19 cellular contexts compared by ENCODE assay signal in the genomic region with DNA sequence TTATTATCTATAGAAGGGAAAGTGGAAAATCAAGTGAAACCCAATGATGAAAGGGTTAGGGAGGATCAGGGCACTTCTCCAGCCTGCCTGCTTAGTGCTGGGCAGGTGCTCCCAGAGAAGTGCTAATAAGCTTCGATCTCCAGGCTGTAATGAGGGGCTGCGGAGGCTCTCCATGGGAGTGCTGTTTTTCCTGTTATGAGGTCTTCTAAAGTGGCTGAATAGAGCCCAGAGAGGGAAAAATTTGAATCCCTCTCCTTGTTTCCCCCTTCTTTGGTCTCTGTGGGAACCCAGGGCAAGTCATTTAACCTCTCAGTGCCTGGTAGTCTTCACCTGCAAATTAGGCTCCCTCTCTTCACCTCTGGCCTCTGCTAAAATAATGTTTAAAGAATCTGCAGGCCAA.
A peak's percentile ranks its signal among the peaks of the same experiment; 100 is the strongest.
DNase-seq lines count a peak whose midpoint lies in the region; ATAC-seq and TF ChIP-seq lines count a peak whose summit lies in the region.
"Had no signal": no experiment of that assay in that cellular context is flagged by ENCODE, and none has a peak within 500 bp of the region (broad histone marks: within the 10 kb centered on the region; RNA-seq: fewer than 3 reads in every experiment).

No MANE protein-coding gene starts in this region.

- H3K9me3 ChIP-seq in neural cell (ENCODE audit: low read length): no peaks in the 10 kb centered on the region
- H3K9me3 ChIP-seq: BLaER1 had no signal

- no peak overlapping the region for H3K9ac ChIP-seq in neural cell (ENCODE audit: low read length)
- H3K9ac ChIP-seq: BLaER1 had no signal

- no peak overlapping the region for H3K4me3 Mint-ChIP-seq in GM23338
- H3K4me3 Mint-ChIP-seq: CD4-positive, alpha-beta memory T cell had no signal

- TF ChIP-seq CTCF in GM23338 (conservative IDR thresholded peaks at IDR 0.05; ENCODE audit: low read depth in 2 of 2): no peak
- TF ChIP-seq CTCF in neural cell (IDR thresholded peaks at IDR 0.05; ENCODE audit: poor library complexity, severe bottlenecking): no peak
- no peak for TF ChIP-seq CTCF in lower leg skin (IDR thresholded peaks at IDR 0.05)

- H3K4me1 Mint-ChIP-seq in GM23338: no peaks in the 10 kb centered on the region; the same call in 2 of the 3 replicates
- H3K4me1 Mint-ChIP-seq: CD4-positive, alpha-beta memory T cell; IgD-negative memory B cell had no signal

- H3K79me2 ChIP-seq in GM23338 (replicated peaks; ENCODE audit: insufficient read depth) (no peaks in the 10 kb centered on the region), neural cell (replicated peaks; ENCODE audit: insufficient read depth, low read length) (no peaks in the 10 kb centered on the region)

- intact Hi-C loops in lower leg skin (cut with DNase I; ENCODE audit: low total_unique reads): loop anchor here (5.0 kb wide), 1 partner anchor 1734 kb away; no protein-coding TSS in a partner anchor

- TF ChIP-seq POLR2A in lower leg skin (IDR thresholded peaks at IDR 0.05): no peak

- H3K4me3 ChIP-seq in GM23338 (no peak overlapping the region), neural cell (ENCODE audit: low read length) (no peak overlapping the region), lower leg skin (ENCODE audit: low read depth, poor library complexity, severe bottlenecking) (no peak overlapping the region)
- H3K4me3 ChIP-seq: BLaER1, PC-9 had no signal

- H3K27me3 ChIP-seq in GM23338 (ENCODE audit: insufficient read depth): no peaks in the 10 kb centered on the region
- H3K27me3 ChIP-seq in neural cell (ENCODE audit: insufficient read depth, low read depth, low read length): no peaks in the 10 kb centered on the region
- H3K27me3 ChIP-seq: BLaER1 had no signal

- DNase-seq in GM23338 (ENCODE audit: low spot score) (no peak), NCI-H1417 (lab: John Stamatoyannopoulos, UW) (peak in 2 of 3 experiments; percentile 73 to 92), NCI-H748 treated with DMSO at 0.1 percent for 48 hours (lab: John Stamatoyannopoulos, UW) (peak; percentile 70), lower leg skin (ENCODE audit: low spot score in 2 of 2) (no peak), GOT3 (lab: John Stamatoyannopoulos, UW) (no peak)
- DNase-seq in stimulated activated CD4-positive, alpha-beta T cell treated with anti-CD3 and anti-CD28 coated beads, Interleukin-15, amount 100 ng/mL, for 24 hours: no peak
- DNase-seq: Calu3; CD4-positive, alpha-beta memory T cell; GF-D8; HCEC 1CT; Karpas-422; NCI-H187 treated with DMSO at 0.1 percent for 48 hours; NCI-H446; NCI-H526 treated with DMSO at 0.1 percent for 48 hours; PC-9 had no signal

- H3K9me3 Mint-ChIP-seq in GM23338: no peaks in the 10 kb centered on the region

- no peak overlapping the region for H3K27ac Mint-ChIP-seq in GM23338
- H3K27ac Mint-ChIP-seq: CD4-positive, alpha-beta memory T cell; IgD-negative memory B cell had no signal

- H3K27ac ChIP-seq in GM23338 (ENCODE audit: low read depth): no peak overlapping the region
- peak overlapping the region; percentile 18 for H3K27ac ChIP-seq in neural cell (ENCODE audit: low read length)
- H3K27ac ChIP-seq: BLaER1, PC-9, RWPE1 had no signal

- 12 to 24% methylated on average over 2 of the region's 2 CpGs for WGBS in lower leg skin, 2 donors

- no peak for TF ChIP-seq EP300 in neural cell (conservative IDR thresholded peaks at IDR 0.05; ENCODE audit: poor library complexity, severe bottlenecking)

- H3K9me2 ChIP-seq in GM23338 (ENCODE audit: insufficient read depth) (peaks cover under 1% of the 10 kb centered on the region; the same call in 1 of the 2 replicates), neural cell (ENCODE audit: insufficient read depth, low read length) (no peaks in the 10 kb centered on the region)

- TF ChIP-seq RAD21 in neural cell (conservative IDR thresholded peaks at IDR 0.05): no peak

- no peaks in the 10 kb centered on the region for H3K4me1 ChIP-seq in GM23338 (ENCODE audit: insufficient read depth)
- H3K4me1 ChIP-seq: BLaER1 had no signal

- H2AFZ ChIP-seq in GM23338: no peak overlapping the region
- H2AFZ ChIP-seq in neural cell (ENCODE audit: low read depth, low read length): no peak overlapping the region
- H2AFZ ChIP-seq: PC-9 had no signal

- no peak overlapping the region for H3K4me2 ChIP-seq in GM23338
- peak overlapping the region; percentile 6 for H3K4me2 ChIP-seq in neural cell (ENCODE audit: low read length)
- H3K4me2 ChIP-seq: BLaER1, PC-9 had no signal

- peaks cover 14% of the 10 kb centered on the region for H3K27me3 Mint-ChIP-seq in GM23338 (ENCODE audit: insufficient read depth, low read depth, poor library complexity)
- H3K27me3 Mint-ChIP-seq: CD4-positive, alpha-beta memory T cell; IgD-negative memory B cell had no signal

- H4K20me1 ChIP-seq in GM23338 (replicated peaks; ENCODE audit: insufficient read depth) (no peaks in the 10 kb centered on the region), neural cell (ENCODE audit: insufficient read depth) (no peaks in the 10 kb centered on the region)
- H4K20me1 ChIP-seq: BLaER1 had no signal

- peak; percentile 76 for ATAC-seq in GM23338

- no peaks in the 10 kb centered on the region for H3F3A ChIP-seq in GM23338 (replicated peaks; ENCODE audit: low read depth)
- peaks cover 4% of the 10 kb centered on the region for H3F3A ChIP-seq in neural cell (ENCODE audit: insufficient read depth, low read length, poor library complexity, severe bottlenecking)

- H3K36me3 ChIP-seq in GM23338 (ENCODE audit: insufficient read depth): no peaks in the 10 kb centered on the region
- no peaks in the 10 kb centered on the region for H3K36me3 ChIP-seq in neural cell (ENCODE audit: insufficient read depth, low read length)
- H3K36me3 ChIP-seq: BLaER1 had no signal

- H3K36me3 Mint-ChIP-seq in GM23338 (ENCODE audit: low read depth): no peaks in the 10 kb centered on the region
- H3K36me3 Mint-ChIP-seq: CD4-positive, alpha-beta memory T cell; IgD-negative memory B cell had no signal

TF ChIP-seq in GM23338, 12 proteins besides CTCF, POLR2A, EP300 and RAD21:
- TF ChIP-seq EZH2phosphoT487 (IDR thresholded peaks at IDR 0.05; ENCODE audit: unreplicated experiment) (no peak), ZNF331 (CRISPR knock-in tag; IDR thresholded peaks at IDR 0.05; ENCODE audit: low read depth) (no peak), STAT1 (IDR thresholded peaks at IDR 0.05; ENCODE audit: unreplicated experiment) (no peak), REST (IDR thresholded peaks at IDR 0.05; ENCODE audit: unreplicated experiment) (no peak), EZH2 (IDR thresholded peaks at IDR 0.05; ENCODE audit: low read depth, unreplicated experiment) (no peak)

TF ChIP-seq in neural cell, 6 proteins besides CTCF, POLR2A, EP300 and RAD21:
- no peak for TF ChIP-seq EZH2 (IDR thresholded peaks at IDR 0.05; ENCODE audit: borderline replicate concordance, insufficient read depth, low read length, poor library complexity, severe bottlenecking)
- TF ChIP-seq TAF1 (IDR thresholded peaks at IDR 0.05; ENCODE audit: low read depth): no peak
- TF ChIP-seq REST (IDR thresholded peaks at IDR 0.05; ENCODE audit: borderline replicate concordance): peak; percentile 93
- no peak for TF ChIP-seq MXI1 (conservative IDR thresholded peaks at IDR 0.05; ENCODE audit: poor library complexity, severe bottlenecking)
- peak; percentile 69 for TF ChIP-seq POLR2AphosphoS5 (IDR thresholded peaks at IDR 0.05)
- TF ChIP-seq SMC3 (conservative IDR thresholded peaks at IDR 0.05; ENCODE audit: poor library complexity): no peak

Comparison
In these comparisons a context has a peak if more than half of its experiments do, and no peak if none do; other contexts are left out.
1. DNase-seq: peak in NCI-H1417 (2 of 3) and NCI-H748 treated with DMSO at 0.1 percent for 48 hours (single experiment); none in GM23338 (single experiment), lower leg skin (0 of 2), stimulated activated CD4-positive, alpha-beta T cell treated with anti-CD3 and anti-CD28 coated beads, Interleukin-15, amount 100 ng/mL, for 24 hours (single experiment) and GOT3 (single experiment).